Comparison of ENCODE assay signal across 10 cellular contexts in the genomic region with DNA sequence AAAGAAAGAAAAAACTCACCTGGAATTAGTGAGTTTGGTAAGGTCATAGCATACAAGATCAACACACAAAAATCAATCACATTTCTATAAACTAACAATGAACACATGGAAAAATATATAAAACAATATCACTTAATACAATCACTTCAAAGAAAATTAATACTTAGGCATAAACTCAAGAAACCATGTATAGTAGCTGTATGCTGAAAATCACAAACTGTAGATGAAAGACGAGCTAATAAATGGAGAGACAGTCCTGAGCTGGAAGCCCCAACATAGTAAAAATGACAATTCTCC.
DNase-seq lines count a peak whose midpoint lies in the region; ATAC-seq and TF ChIP-seq lines count a peak whose summit lies in the region.
"Had no signal": no experiment of that assay in that cellular context is flagged by ENCODE, and none has a peak within 500 bp of the region (broad histone marks: within the 10 kb centered on the region; RNA-seq: fewer than 3 reads in every experiment).

No MANE protein-coding gene starts in this region.

- peaks cover 0 to 11% (median 0%) of the 10 kb centered on the region in 4 donors for H3K4me1 ChIP-seq in right lobe of liver
- H3K4me1 ChIP-seq in subcutaneous abdominal adipose tissue (ENCODE audit: control insufficient read depth in 5 of 5, insufficient read depth in 5 of 5, low read length in 5 of 5) = peaks cover 0 to 24% (median 16%) of the 10 kb centered on the region in 5 donors

- no peak overlapping the region for H3K4me3 ChIP-seq in right lobe of liver
- peak overlapping the region in 1 of 5 donors; percentile 69 for H3K4me3 ChIP-seq in subcutaneous abdominal adipose tissue (ENCODE audit: low read depth in 1 of 5, low read length in 5 of 5)

- intact Hi-C loops in activated T-helper 1 cell treated with anti-CD3 and anti-CD28 coated beads, Interleukin-12 subunit alpha, Interleukin-12 subunit beta, Interleukin-2, Interleukin-4 antibody, amounts not matched to agents 30 ng/mL and 10 ng/mL and 1 ng/mL, durations not matched to agents 14 hours and 24 hours and 36 hours (cut with micrococcal nuclease) = loop anchor here (1.0 to 10.0 kb wide), 7 partner anchors 113 to 791 kb away; partner anchors contain the start of genes CHPF2 and GALNT11
- intact Hi-C loops in right lobe of liver (cut with DNase I) = no loop called here

- TF ChIP-seq POLR2A in right lobe of liver (IDR thresholded peaks at IDR 0.05) = no peak

- H3K27ac Mint-ChIP-seq in activated T-helper 1 cell treated with anti-CD3 and anti-CD28 coated beads, Interleukin-12 subunit alpha, Interleukin-12 subunit beta, Interleukin-2, Interleukin-4 antibody, amounts not matched to agents 30 ng/mL and 10 ng/mL and 1 ng/mL, durations not matched to agents 14 hours and 24 hours and 36 hours = peak overlapping the region; percentile 96

- H3K9me3 ChIP-seq in right lobe of liver = no peaks in the 10 kb centered on the region
- H3K9me3 ChIP-seq in subcutaneous abdominal adipose tissue (ENCODE audit: control insufficient read depth in 5 of 5, low read length in 5 of 5) = peaks cover 0 to 3% (median 0%) of the 10 kb centered on the region in 5 donors

- TF ChIP-seq CTCF in right lobe of liver (IDR thresholded peaks at IDR 0.05) = no peak

- peak overlapping the region; percentile 91 for H3K4me3 Mint-ChIP-seq in activated T-cell treated with anti-CD3 and anti-CD28 coated beads, Interleukin-2, amount 50 U/mL, for 4 hours
- H3K4me3 Mint-ChIP-seq in activated T-helper 1 cell treated with anti-CD3 and anti-CD28 coated beads, Interleukin-12 subunit alpha, Interleukin-12 subunit beta, Interleukin-2, Interleukin-4 antibody, amounts not matched to agents 30 ng/mL and 10 ng/mL and 1 ng/mL, durations not matched to agents 14 hours and 24 hours and 36 hours = peak overlapping the region; percentile 94

- H3K27me3 Mint-ChIP-seq in activated T-cell treated with anti-CD3 and anti-CD28 coated beads, Interleukin-2, amount 50 U/mL, for 4 hours (ENCODE audit: low read depth) = no peaks in the 10 kb centered on the region
- peaks cover 9% of the 10 kb centered on the region for H3K27me3 Mint-ChIP-seq in activated T-helper 1 cell treated with anti-CD3 and anti-CD28 coated beads, Interleukin-12 subunit alpha, Interleukin-12 subunit beta, Interleukin-2, Interleukin-4 antibody, amounts not matched to agents 30 ng/mL and 10 ng/mL and 1 ng/mL, durations not matched to agents 14 hours and 24 hours and 36 hours (ENCODE audit: insufficient read depth)

- H3K27ac ChIP-seq in right lobe of liver (peak overlapping the region in 2 of 3 donors; percentile 88 to 91), subcutaneous abdominal adipose tissue (ENCODE audit: low read depth, low read length) (peak overlapping the region; percentile 81)
- H3K27ac ChIP-seq: KMS-11 had no signal

- no peak for ATAC-seq in activated T-cell treated with anti-CD3 and anti-CD28 coated beads, Interleukin-2, amount 50 U/mL, for 4 hours
- ATAC-seq in right lobe of liver (no peak), left lobe of liver (no peak)

- H3K27me3 ChIP-seq in right lobe of liver = no peaks in the 10 kb centered on the region
- H3K27me3 ChIP-seq in subcutaneous abdominal adipose tissue (ENCODE audit: control insufficient read depth in 5 of 5, insufficient read depth in 4 of 5, low read length in 5 of 5) = no peaks in the 10 kb centered on the region

- 85% methylated on average over 1 of the region's 1 CpG for WGBS in right lobe of liver (ENCODE audit: insufficient coverage, low coverage, low lambda C conversion rate, missing lambda C conversion rate)

- no peak overlapping the region for H3K9ac ChIP-seq in subcutaneous abdominal adipose tissue (ENCODE audit: low read length in 5 of 5)
- H3K9ac ChIP-seq: KMS-11 had no signal

- no peak for DNase-seq in activated T-cell treated with anti-CD3 and anti-CD28 coated beads, Interleukin-2, amount 50 U/mL, for 4 hours
- no peak for DNase-seq in activated T-cell treated with anti-CD3 and anti-CD28 coated beads, Interleukin-2, amount 50 U/mL, for 1 hour
- DNase-seq in activated T-helper 1 cell treated with anti-CD3 and anti-CD28 coated beads, Interleukin-12 subunit alpha, Interleukin-12 subunit beta, Interleukin-2, Interleukin-4 antibody, amounts not matched to agents 30 ng/mL and 10 ng/mL and 1 ng/mL, durations not matched to agents 14 hours and 24 hours and 36 hours (ENCODE audit: low spot score) = no peak
- no peak for DNase-seq in right lobe of liver
- DNase-seq in NCI-H345 (lab: John Stamatoyannopoulos, UW) = no peak
- no peak for DNase-seq in T-helper 9 cell
- DNase-seq in left lobe of liver (ENCODE audit: low spot score) = no peak
- DNase-seq: NCI-H2171 treated with DMSO at 0.1 percent for 48 hours had no signal

- H3K4me1 Mint-ChIP-seq in activated T-cell treated with anti-CD3 and anti-CD28 coated beads, Interleukin-2, amount 50 U/mL, for 4 hours (ENCODE audit: low read depth) = peaks cover 25% of the 10 kb centered on the region
- H3K4me1 Mint-ChIP-seq in activated T-helper 1 cell treated with anti-CD3 and anti-CD28 coated beads, Interleukin-12 subunit alpha, Interleukin-12 subunit beta, Interleukin-2, Interleukin-4 antibody, amounts not matched to agents 30 ng/mL and 10 ng/mL and 1 ng/mL, durations not matched to agents 14 hours and 24 hours and 36 hours (ENCODE audit: low read depth) = peaks cover 23% of the 10 kb centered on the region

- H3K36me3 Mint-ChIP-seq in activated T-cell treated with anti-CD3 and anti-CD28 coated beads, Interleukin-2, amount 50 U/mL, for 4 hours (ENCODE audit: insufficient read depth) = peaks cover 2% of the 10 kb centered on the region
- H3K36me3 Mint-ChIP-seq in activated T-helper 1 cell treated with anti-CD3 and anti-CD28 coated beads, Interleukin-12 subunit alpha, Interleukin-12 subunit beta, Interleukin-2, Interleukin-4 antibody, amounts not matched to agents 30 ng/mL and 10 ng/mL and 1 ng/mL, durations not matched to agents 14 hours and 24 hours and 36 hours (ENCODE audit: low read depth) = peaks cover 3% of the 10 kb centered on the region

- H3K9me3 Mint-ChIP-seq in activated T-cell treated with anti-CD3 and anti-CD28 coated beads, Interleukin-2, amount 50 U/mL, for 4 hours = peaks cover 4% of the 10 kb centered on the region
- H3K9me3 Mint-ChIP-seq in activated T-helper 1 cell treated with anti-CD3 and anti-CD28 coated beads, Interleukin-12 subunit alpha, Interleukin-12 subunit beta, Interleukin-2, Interleukin-4 antibody, amounts not matched to agents 30 ng/mL and 10 ng/mL and 1 ng/mL, durations not matched to agents 14 hours and 24 hours and 36 hours = peaks cover 5% of the 10 kb centered on the region

- no peaks in the 10 kb centered on the region for H3K36me3 ChIP-seq in right lobe of liver
- H3K36me3 ChIP-seq in subcutaneous abdominal adipose tissue (ENCODE audit: control insufficient read depth in 5 of 5, insufficient read depth in 5 of 5, low read length in 5 of 5) = no peaks in the 10 kb centered on the region
